In the genomic region with DNA sequence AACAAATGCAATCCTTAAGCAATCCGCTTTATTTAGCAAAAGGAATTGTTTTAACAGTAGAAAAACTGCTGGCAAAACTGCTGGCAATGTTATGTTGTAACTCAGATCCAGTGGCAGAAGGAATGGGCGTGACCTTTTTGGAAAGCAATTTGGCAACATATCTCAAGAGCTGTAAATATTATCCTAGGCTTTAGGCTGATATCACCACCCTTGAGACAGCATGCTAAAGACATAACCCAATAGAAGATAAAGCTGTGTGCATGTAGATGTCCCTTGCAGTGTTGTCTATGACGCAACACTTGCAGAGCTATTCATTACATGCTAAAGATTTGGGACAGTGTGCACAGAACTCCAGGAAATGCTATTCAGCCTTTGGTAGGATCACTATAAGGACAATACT, we compare ENCODE assay signal across 3 cellular contexts.
TF ChIP-seq lines count a peak whose summit lies in the region.

No MANE protein-coding gene starts in this region.

TF ChIP-seq in IMR-90, 13 proteins besides CTCF, POLR2A, EP300 and RAD21:
- TF ChIP-seq CEBPB (IDR thresholded peaks at IDR 0.05; ENCODE audit: low read depth, low read length) (peak; percentile 76), RCOR1 (IDR thresholded peaks at IDR 0.05; ENCODE audit: insufficient replicate concordance, low read length) (no peak)

TF ChIP-seq in HepG2, 621 proteins besides CTCF, POLR2A, EP300 and RAD21:
- peak; percentile 43; the same call in 1 of the 2 replicates for TF ChIP-seq CEBPB (IDR thresholded peaks at IDR 0.05; ENCODE audit: borderline replicate concordance, low read depth, low read length)
- TF ChIP-seq HNF4G (IDR thresholded peaks at IDR 0.05; ENCODE audit: borderline replicate concordance, low read depth, low read length): no peak
- TF ChIP-seq HNF4G (CRISPR knock-in tag; IDR thresholded peaks at IDR 0.05; ENCODE audit: borderline replicate concordance, low read depth): no peak

TF ChIP-seq in GM23338, 12 proteins besides CTCF, POLR2A, EP300 and RAD21:
- TF ChIP-seq ZNF114 (CRISPR knock-in tag; IDR thresholded peaks at IDR 0.05) (no peak), STAT1 (IDR thresholded peaks at IDR 0.05; ENCODE audit: unreplicated experiment) (no peak)
- TF ChIP-seq, protein P1, sequence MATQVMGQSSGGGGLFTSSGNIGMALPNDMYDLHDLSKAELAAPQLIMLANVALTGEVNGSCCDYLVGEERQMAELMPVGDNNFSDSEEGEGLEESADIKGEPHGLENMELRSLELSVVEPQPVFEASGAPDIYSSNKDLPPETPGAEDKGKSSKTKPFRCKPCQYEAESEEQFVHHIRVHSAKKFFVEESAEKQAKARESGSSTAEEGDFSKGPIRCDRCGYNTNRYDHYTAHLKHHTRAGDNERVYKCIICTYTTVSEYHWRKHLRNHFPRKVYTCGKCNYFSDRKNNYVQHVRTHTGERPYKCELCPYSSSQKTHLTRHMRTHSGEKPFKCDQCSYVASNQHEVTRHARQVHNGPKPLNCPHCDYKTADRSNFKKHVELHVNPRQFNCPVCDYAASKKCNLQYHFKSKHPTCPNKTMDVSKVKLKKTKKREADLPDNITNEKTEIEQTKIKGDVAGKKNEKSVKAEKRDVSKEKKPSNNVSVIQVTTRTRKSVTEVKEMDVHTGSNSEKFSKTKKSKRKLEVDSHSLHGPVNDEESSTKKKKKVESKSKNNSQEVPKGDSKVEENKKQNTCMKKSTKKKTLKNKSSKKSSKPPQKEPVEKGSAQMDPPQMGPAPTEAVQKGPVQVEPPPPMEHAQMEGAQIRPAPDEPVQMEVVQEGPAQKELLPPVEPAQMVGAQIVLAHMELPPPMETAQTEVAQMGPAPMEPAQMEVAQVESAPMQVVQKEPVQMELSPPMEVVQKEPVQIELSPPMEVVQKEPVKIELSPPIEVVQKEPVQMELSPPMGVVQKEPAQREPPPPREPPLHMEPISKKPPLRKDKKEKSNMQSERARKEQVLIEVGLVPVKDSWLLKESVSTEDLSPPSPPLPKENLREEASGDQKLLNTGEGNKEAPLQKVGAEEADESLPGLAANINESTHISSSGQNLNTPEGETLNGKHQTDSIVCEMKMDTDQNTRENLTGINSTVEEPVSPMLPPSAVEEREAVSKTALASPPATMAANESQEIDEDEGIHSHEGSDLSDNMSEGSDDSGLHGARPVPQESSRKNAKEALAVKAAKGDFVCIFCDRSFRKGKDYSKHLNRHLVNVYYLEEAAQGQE (IDR thresholded peaks at IDR 0.05; ENCODE audit: unreplicated experiment): no peak
